ENCODE assay signal across 19 cellular contexts in genomic region chr1:7533006-7533405, GRCh38.
DNase-seq lines count a peak whose midpoint lies in the region; ATAC-seq, FAIRE-seq and TF ChIP-seq lines count a peak whose summit lies in the region.
"Had no signal": no experiment of that assay in that cellular context is flagged by ENCODE, and none has a peak within 500 bp of the region (broad histone marks: within the 10 kb centered on the region; RNA-seq: fewer than 3 reads in every experiment).

No MANE protein-coding gene starts in this region.

- no peak overlapping the region for H3K4me3 ChIP-seq in SK-N-SH (ENCODE audit: low read depth in 2 of 2, low read length in 1 of 2)
- no peak overlapping the region for H3K4me3 ChIP-seq in HepG2 (replicated peaks in 1 of 3; ENCODE audit: insufficient read depth in 1 of 3, low read depth in 2 of 3, low read length in 3 of 3)
- H3K4me3 ChIP-seq in right lobe of liver: no peak overlapping the region
- H3K4me3 ChIP-seq: A549 had no signal

- H3K27ac ChIP-seq in SK-N-SH (ENCODE audit: low read depth in 2 of 2, low read length in 1 of 2) (peak overlapping the region in 1 of 2 experiments; percentile 12; a peak in 1 of 4 replicates), HepG2 (ENCODE audit: extremely low read length, insufficient read depth, low read length) (no peak overlapping the region), right lobe of liver (no peak overlapping the region)
- H3K27ac ChIP-seq: 22Rv1, C4-2B had no signal

- no peaks in the 10 kb centered on the region for H3K79me2 ChIP-seq in SK-N-SH (ENCODE audit: insufficient read depth)
- no peaks in the 10 kb centered on the region for H3K79me2 ChIP-seq in HepG2 (ENCODE audit: insufficient read depth, low read length)

- no peaks in the 10 kb centered on the region for H3K9me3 Mint-ChIP-seq in WTC11
- H3K9me3 Mint-ChIP-seq: CD4-positive, alpha-beta T cell; H9 had no signal

- H3K9ac ChIP-seq in SK-N-SH (no peak overlapping the region), HepG2 (ENCODE audit: insufficient read depth, low read depth, low read length) (no peak overlapping the region)

- POLR2A ChIA-PET in SK-N-SH (lab: Yijun Ruan, JAX): no interaction called here
- POLR2A ChIA-PET in HepG2 (lab: Yijun Ruan, JAX): no interaction called here
- POLR2A ChIA-PET in WTC11 (lab: Charles Lee): no interaction called here

- H3K9me2 ChIP-seq in SK-N-SH: no peaks in the 10 kb centered on the region

- BruUV-seq in HepG2 (replicated peaks; lab: Mats Ljungman, UMichigan): no TSS peak

- no peak overlapping the region for H3K27ac Mint-ChIP-seq in WTC11
- H3K27ac Mint-ChIP-seq: CD4-positive, alpha-beta T cell had no signal

- no peak for DNase-seq in SK-N-SH
- no peak for DNase-seq in HepG2 (ENCODE audit: low spot score)
- DNase-seq in right lobe of liver: no peak
- peak; percentile 46 for DNase-seq in posterior vena cava (ENCODE audit: low spot score)
- DNase-seq in HPDE6-E6E7 (ENCODE audit: extremely low spot score): no peak
- DNase-seq in WTC11 (ENCODE audit: low spot score): no peak
- DNase-seq: AML-193; Caco-2; CD4-positive, alpha-beta T cell; GOT3; H9 had no signal

- TF ChIP-seq EP300 in SK-N-SH (IDR thresholded peaks at IDR 0.05; ENCODE audit: borderline replicate concordance in 1 of 2, low read depth in 1 of 2, low read length in 1 of 2) (no peak), HepG2 (IDR thresholded peaks at IDR 0.05; ENCODE audit: low read depth in 2 of 2, low read length in 2 of 2) (no peak), HepG2 (CRISPR knock-in tag; IDR thresholded peaks at IDR 0.05; ENCODE audit: borderline replicate concordance) (no peak)

- peaks cover 8% of the 10 kb centered on the region; the same call in 1 of the 2 replicates for H3K27me3 Mint-ChIP-seq in WTC11 (ENCODE audit: low read depth)
- H3K27me3 Mint-ChIP-seq: CD4-positive, alpha-beta T cell had no signal

- WGBS in SK-N-SH (ENCODE audit: low lambda C conversion rate): 80% methylated on average over 1 of the region's 10 CpGs
- no CpG with 5 or more reads among the region's 10 CpGs for WGBS in HepG2 (ENCODE audit: low lambda C conversion rate)
- 83% methylated on average over 1 of the region's 10 CpGs for WGBS in right lobe of liver (ENCODE audit: insufficient coverage, low coverage, low lambda C conversion rate, missing lambda C conversion rate)

- in situ Hi-C loops in HepG2 (cut with HindIII; ENCODE audit: extremely low pct_ligation_motif_present, low pct_unique_long_range_greater_than_20kb): no loop called here

- H3K27me3 ChIP-seq in SK-N-SH (ENCODE audit: insufficient read depth) (no peaks in the 10 kb centered on the region), HepG2 (ENCODE audit: control insufficient read depth in 1 of 2, insufficient read depth in 2 of 2, low read length in 2 of 2) (peaks cover 7 to 46% of the 10 kb centered on the region in 2 experiments; a peak in 4 of 5 replicates), right lobe of liver (no peaks in the 10 kb centered on the region)

- intact Hi-C loops in HepG2 (cut with micrococcal nuclease; ENCODE audit: unreplicated experiment) (no loop called here), right lobe of liver (cut with DNase I) (no loop called here), posterior vena cava (cut with DNase I) (no loop called here)

- H3K9me3 ChIP-seq in SK-N-SH: no peaks in the 10 kb centered on the region
- H3K9me3 ChIP-seq in HepG2 (ENCODE audit: low read length): no peaks in the 10 kb centered on the region
- no peaks in the 10 kb centered on the region for H3K9me3 ChIP-seq in right lobe of liver
- H3K9me3 ChIP-seq: A549, Caco-2 had no signal

- H3K4me2 ChIP-seq in SK-N-SH (no peak overlapping the region), HepG2 (ENCODE audit: low read depth, low read length) (no peak overlapping the region)
- H3K4me2 ChIP-seq: A549 had no signal

- H2AFZ ChIP-seq in SK-N-SH (ENCODE audit: low read depth) (no peak overlapping the region), HepG2 (ENCODE audit: low read length) (no peak overlapping the region)

- no peak for FAIRE-seq in HepG2 (lab: Jason Lieb, UNC)
- FAIRE-seq: A549, D721Med, G401.6, GM12891, GM18507 had no signal

- peak; percentile 7; the same call in 1 of the 2 replicates for TF ChIP-seq RAD21 in SK-N-SH (IDR thresholded peaks at IDR 0.05; ENCODE audit: low read length)
- no peak for TF ChIP-seq RAD21 in HepG2 (CRISPR knock-in tag; IDR thresholded peaks at IDR 0.05)

- CTCF ChIA-PET in SK-N-SH (lab: Yijun Ruan, JAX) (interaction anchor here (1.0 kb wide), 1 partner anchor 17 kb away, joined by 3 read pairs; no protein-coding TSS in a partner anchor), HepG2 (lab: Yijun Ruan, JAX; ENCODE audit: low intra/inter-chr PET ratio, low total read pairs) (no interaction called here), WTC11 (lab: Charles Lee) (no interaction called here)

- H4K20me1 ChIP-seq in SK-N-SH (ENCODE audit: insufficient read depth) (no peaks in the 10 kb centered on the region), HepG2 (ENCODE audit: insufficient read depth, low read length) (no peaks in the 10 kb centered on the region)

- H3K36me3 ChIP-seq in SK-N-SH (replicated peaks in 1 of 2; ENCODE audit: control insufficient read depth in 1 of 2, insufficient read depth in 2 of 2, low read length in 1 of 2): no peaks in the 10 kb centered on the region
- H3K36me3 ChIP-seq in HepG2 (replicated peaks in 1 of 2; ENCODE audit: control insufficient read depth in 1 of 2, insufficient read depth in 2 of 2, low read length in 2 of 2): no peaks in the 10 kb centered on the region
- no peaks in the 10 kb centered on the region for H3K36me3 ChIP-seq in right lobe of liver

- TF ChIP-seq POLR2A in HepG2 (IDR thresholded peaks at IDR 0.05; ENCODE audit: insufficient read depth in 1 of 2, low read depth in 2 of 2, low read length in 2 of 2) (no peak), right lobe of liver (IDR thresholded peaks at IDR 0.05) (no peak)

- no peaks in the 10 kb centered on the region for H3F3A ChIP-seq in SK-N-SH (replicated peaks; ENCODE audit: insufficient read depth)

- no peaks in the 10 kb centered on the region for H3K36me3 Mint-ChIP-seq in WTC11

- no peak for TF ChIP-seq CTCF in SK-N-SH (IDR thresholded peaks at IDR 0.05)
- TF ChIP-seq CTCF in HepG2 (CRISPR knock-in tag; IDR thresholded peaks at IDR 0.05): 0 out of 2 replicates have a peak, but pooled peaks have one; percentile 3
- TF ChIP-seq CTCF in right lobe of liver (IDR thresholded peaks at IDR 0.05): no peak
- TF ChIP-seq CTCF in WTC11 (IDR thresholded peaks at IDR 0.05): no peak

- H3K4me3 Mint-ChIP-seq in WTC11: no peak overlapping the region
- H3K4me3 Mint-ChIP-seq: CD4-positive, alpha-beta T cell; H9 had no signal

- H3K4me1 ChIP-seq in SK-N-SH (ENCODE audit: control insufficient read depth in 1 of 2, insufficient read depth in 2 of 2, low read depth in 1 of 2, low read length in 1 of 2) (peaks cover 0 to 50% of the 10 kb centered on the region in 2 experiments; a peak in 1 of 4 replicates), HepG2 (ENCODE audit: insufficient read depth, low read length) (0 out of 2 replicates have a peak, but pooled peaks cover 6% of the 10 kb centered on the region), right lobe of liver (no peaks in the 10 kb centered on the region)
- H3K4me1 ChIP-seq: Caco-2 had no signal

- ATAC-seq in SK-N-SH treated with all-trans-retinoic acid at 6 μM for 48 hours: no peak
- no peak for ATAC-seq in HepG2
- no peak for ATAC-seq in right lobe of liver
- no peak for ATAC-seq in WTC11
- ATAC-seq: A549 had no signal

- peaks cover 49% of the 10 kb centered on the region for H3K4me1 Mint-ChIP-seq in WTC11

TF ChIP-seq in SK-N-SH, 30 proteins besides CTCF, POLR2A, EP300 and RAD21 (continues in another document):
- TF ChIP-seq JUND (IDR thresholded peaks at IDR 0.05): no peak
- TF ChIP-seq RFX5 (IDR thresholded peaks at IDR 0.05; ENCODE audit: low read length): no peak
- no peak for TF ChIP-seq GABPA (IDR thresholded peaks at IDR 0.05; ENCODE audit: low read depth)
- no peak for TF ChIP-seq MXI1 (IDR thresholded peaks at IDR 0.05; ENCODE audit: low read depth, low read length)
- TF ChIP-seq YY1 (IDR thresholded peaks at IDR 0.05; ENCODE audit: low read depth): no peak
- TF ChIP-seq SMC3 (IDR thresholded peaks at IDR 0.05; ENCODE audit: low read depth, low read length): no peak
- TF ChIP-seq GATA2 (CRISPR knock-in tag; IDR thresholded peaks at IDR 0.05): no peak
- TF ChIP-seq TCF12 (IDR thresholded peaks at IDR 0.05): no peak

TF ChIP-seq in SK-N-SH treated with all-trans-retinoic acid at 6 μM for 48 hours, 23 proteins besides CTCF, POLR2A, EP300 and RAD21 (continues in another document):
- TF ChIP-seq TCF4 (CRISPR knock-in tag; IDR thresholded peaks at IDR 0.05; ENCODE audit: borderline replicate concordance): no peak
- TF ChIP-seq CSDC2 (CRISPR knock-in tag; IDR thresholded peaks at IDR 0.05): no peak

TF ChIP-seq in HepG2, 621 proteins besides CTCF, POLR2A, EP300 and RAD21 (continues in another document):
- TF ChIP-seq SOX5 (CRISPR knock-in tag; IDR thresholded peaks at IDR 0.05; ENCODE audit: borderline replicate concordance) (no peak), MAFK (conservative IDR thresholded peaks at IDR 0.05 in 1 of 2, IDR thresholded peaks at IDR 0.05 in 1 of 2; ENCODE audit: low read length in 2 of 2) (no peak), NBN (conservative IDR thresholded peaks at IDR 0.05) (no peak), SIX4 (CRISPR knock-in tag; IDR thresholded peaks at IDR 0.05) (no peak), ZNF644 (CRISPR knock-in tag; IDR thresholded peaks at IDR 0.05; ENCODE audit: low read depth) (no peak), NFKB2 (CRISPR knock-in tag; IDR thresholded peaks at IDR 0.05; ENCODE audit: borderline replicate concordance) (no peak), ZNF672 (CRISPR knock-in tag; IDR thresholded peaks at IDR 0.05) (no peak), ZNF670 (CRISPR knock-in tag; IDR thresholded peaks at IDR 0.05; ENCODE audit: borderline replicate concordance) (no peak), ZNF569 (CRISPR knock-in tag; IDR thresholded peaks at IDR 0.05; ENCODE audit: borderline replicate concordance) (no peak), IKZF1 (IDR thresholded peaks at IDR 0.05) (no peak)

TF ChIP-seq in WTC11, 78 proteins besides CTCF, POLR2A, EP300 and RAD21 (continues in another document):
- TF ChIP-seq ATF3 (CRISPR knock-in tag; conservative IDR thresholded peaks at IDR 0.05) (no peak), USF1 (CRISPR knock-in tag; IDR thresholded peaks at IDR 0.05) (no peak)
